In genomic region chr2:88059979-88060906, GRCh38 we compare ENCODE assay signal across 8 cellular contexts. TPM values are rescaled to one million over a fixed set of nuclear protein-coding genes. Genes with fewer than 3 reads are reported as not detected.
DNase-seq lines count a peak whose midpoint lies in the region; ATAC-seq, FAIRE-seq and TF ChIP-seq lines count a peak whose summit lies in the region.

No MANE protein-coding gene starts in this region.

- WGBS in suprapubic skin = 61% methylated on average over 5 of the region's 5 CpGs

- no peaks in the 10 kb centered on the region for H3K9me3 Mint-ChIP-seq in CD4-positive, CD25-positive, alpha-beta regulatory T cell

- no peaks in the 10 kb centered on the region for H3K27me3 ChIP-seq in CD4-positive, CD25-positive, alpha-beta regulatory T cell (ENCODE audit: control insufficient read depth, insufficient read depth, low read length)
- no peaks in the 10 kb centered on the region for H3K27me3 ChIP-seq in suprapubic skin

- peaks cover 8% of the 10 kb centered on the region for H3K4me1 ChIP-seq in CD4-positive, CD25-positive, alpha-beta regulatory T cell (ENCODE audit: control insufficient read depth, insufficient read depth, low read length, poor library complexity, severe bottlenecking)
- H3K4me1 ChIP-seq in suprapubic skin = peaks cover 5% of the 10 kb centered on the region

- H3K4me3 Mint-ChIP-seq in CD4-positive, CD25-positive, alpha-beta regulatory T cell = peak overlapping the region in 1 of 4 donors; percentile 67

- no peak overlapping the region for H3K27ac Mint-ChIP-seq in CD4-positive, CD25-positive, alpha-beta regulatory T cell

- no peaks in the 10 kb centered on the region for H3K36me3 ChIP-seq in CD4-positive, CD25-positive, alpha-beta regulatory T cell (ENCODE audit: control insufficient read depth, insufficient read depth, low read length)
- no peaks in the 10 kb centered on the region for H3K36me3 ChIP-seq in suprapubic skin

- peak; percentile 28 to 29 for ATAC-seq in CD4-positive, CD25-positive, alpha-beta regulatory T cell (ENCODE audit: low read depth in 2 of 2)
- ATAC-seq in HG03575 (IDR thresholded peaks at IDR 0.05; ENCODE audit: extremely low read depth, insufficient number of reproducible peaks, low FRiP score, unreplicated experiment) (peak; percentile 45), GM21526 (IDR thresholded peaks at IDR 0.05; ENCODE audit: low FRiP score, unreplicated experiment) (no peak)

- no peak for TF ChIP-seq EP300 in suprapubic skin (IDR thresholded peaks at IDR 0.05)

- peak; percentile 89 for TF ChIP-seq CTCF in astrocyte of the cerebellum (IDR thresholded peaks at IDR 0.05; ENCODE audit: low read depth, low read length, missing control alignments)
- TF ChIP-seq CTCF in suprapubic skin (IDR thresholded peaks at IDR 0.05) = peak; percentile 61 to 74

- in situ Hi-C loops in astrocyte of the cerebellum (cut with HindIII; ENCODE audit: low sequenced_read_pairs) = no loop called here

- H3K9me3 ChIP-seq in CD4-positive, CD25-positive, alpha-beta regulatory T cell (ENCODE audit: control insufficient read depth in 2 of 2, low read length in 2 of 2) = no peaks in the 10 kb centered on the region
- H3K9me3 ChIP-seq in suprapubic skin = no peaks in the 10 kb centered on the region

- H3K27me3 Mint-ChIP-seq in CD4-positive, CD25-positive, alpha-beta regulatory T cell = peaks cover 8% of the 10 kb centered on the region

- no peak for TF ChIP-seq POLR2A in suprapubic skin (IDR thresholded peaks at IDR 0.05)

- no peaks in the 10 kb centered on the region for H3K36me3 Mint-ChIP-seq in CD4-positive, CD25-positive, alpha-beta regulatory T cell

- H3K27ac ChIP-seq in CD4-positive, CD25-positive, alpha-beta regulatory T cell (ENCODE audit: insufficient read depth, low read length, poor library complexity, severe bottlenecking) = no peak overlapping the region
- no peak overlapping the region for H3K27ac ChIP-seq in suprapubic skin

- no peak overlapping the region for H3K4me3 ChIP-seq in CD4-positive, CD25-positive, alpha-beta regulatory T cell (ENCODE audit: low read depth, low read length)
- H3K4me3 ChIP-seq in astrocyte of the cerebellum (ENCODE audit: low read depth, low read length) (no peak overlapping the region), suprapubic skin (no peak overlapping the region)

- peak; percentile 73 for FAIRE-seq in GM18507 (lab: Jason Lieb, UNC)

- peaks cover 8 to 19% (median 12%) of the 10 kb centered on the region in 4 donors for H3K4me1 Mint-ChIP-seq in CD4-positive, CD25-positive, alpha-beta regulatory T cell

- peak in 2 of 3 donors; percentile 58 to 60 for DNase-seq in CD4-positive, CD25-positive, alpha-beta regulatory T cell
- DNase-seq in GM18507 (ENCODE audit: extremely low spot score, insufficient read length, low read depth) (peak; percentile 22), NCI-H82 treated with DMSO at 0.1 percent for 48 hours (lab: John Stamatoyannopoulos, UW; ENCODE audit: unreplicated experiment) (peak; percentile 74), astrocyte of the cerebellum (ENCODE audit: low read depth) (no peak), iris pigment epithelial cell (ENCODE audit: low read depth) (peak; percentile 43), suprapubic skin (ENCODE audit: low spot score in 2 of 2) (no peak)

RNA-seq across cellular contexts. Expression of gene KRCC1, which starts 4.7 kb away (rescaled TPM):
- total RNA-seq in CD4-positive, CD25-positive, alpha-beta regulatory T cell = 11.8 TPM
- 10 to 100 TPM; 37.1 to 41.9 (median 41.0) TPM for polyA plus RNA-seq in CD4-positive, CD25-positive, alpha-beta regulatory T cell
- 10 to 100 TPM; 12.9 to 22.1 (median 17.9) TPM for total RNA-seq in suprapubic skin

RNA-seq across cellular contexts. Expression of gene SMYD1, which starts 7.4 kb away (rescaled TPM):
- total RNA-seq in CD4-positive, CD25-positive, alpha-beta regulatory T cell = not detected
- not detected for polyA plus RNA-seq in CD4-positive, CD25-positive, alpha-beta regulatory T cell
- total RNA-seq in suprapubic skin = not detected

RNA-seq across cellular contexts. Expression of gene RNU2-63P, which starts 43.9 kb away (rescaled TPM):
- total RNA-seq in CD4-positive, CD25-positive, alpha-beta regulatory T cell = 15.4 TPM
- 10 to 100 TPM in 2 of 4 donors, 1 to 10 TPM in 1, not detected in 1; 6.3 to 14.9 (median 10.9) TPM for polyA plus RNA-seq in CD4-positive, CD25-positive, alpha-beta regulatory T cell
- total RNA-seq in suprapubic skin = not detected

Comparison
In these comparisons a context has a peak if more than half of its experiments do, and no peak if none do; other contexts are left out.
1. DNase-seq: peak in CD4-positive, CD25-positive, alpha-beta regulatory T cell (2 of 3), GM18507 (single experiment), NCI-H82 treated with DMSO at 0.1 percent for 48 hours (single experiment) and iris pigment epithelial cell (single experiment); none in astrocyte of the cerebellum (single experiment) and suprapubic skin (0 of 2).
2. RNA of gene RNU2-63P, which starts 43.9 kb away (total RNA-seq): 15.4 TPM in CD4-positive, CD25-positive, alpha-beta regulatory T cell (single experiment); not detected in suprapubic skin; every median in the first group is over 10 times any median in the second.